ENCODE assay signal across 8 cellular contexts in genomic region chr10:13371879-13372470, GRCh38. TPM values are rescaled to one million over a fixed set of nuclear protein-coding genes. Genes with fewer than 3 reads are reported as not detected.
DNase-seq lines count a peak whose midpoint lies in the region; ATAC-seq and TF ChIP-seq lines count a peak whose summit lies in the region.

No MANE protein-coding gene starts in this region.

- no peak overlapping the region for H3K27ac Mint-ChIP-seq in activated naive CD8-positive, alpha-beta T cell treated with anti-CD3 and anti-CD28 coated beads for 36 hours
- no peak overlapping the region for H3K27ac Mint-ChIP-seq in progenitor cell of endocrine pancreas

- intact Hi-C loops in Right ventricle myocardium superior (cut with DNase I): loop anchor here (5.0 kb wide), 2 partner anchors 70 to 165 kb away; no protein-coding TSS in a partner anchor

- CTCF ChIA-PET in SK-N-SH (lab: Yijun Ruan, JAX): interaction anchor here (0.5 to 9.1 kb wide), 53 partner anchors 8 to 802 kb away, joined by 3 to 116 read pairs (median 5); partner anchors contain the start of genes BEND7 and PRPF18

- no peaks in the 10 kb centered on the region for H3F3A ChIP-seq in DOHH2 (ENCODE audit: control insufficient read depth, insufficient read depth)
- H3F3A ChIP-seq in SK-N-SH (replicated peaks; ENCODE audit: insufficient read depth): no peaks in the 10 kb centered on the region

- TF ChIP-seq RAD21 in SK-N-SH (IDR thresholded peaks at IDR 0.05; ENCODE audit: low read length): peak; percentile 99

- peak; percentile 66 for DNase-seq in H4 (ENCODE audit: low spot score)
- DNase-seq in NB4 (ENCODE audit: low read depth): peak; percentile 77
- DNase-seq in SK-N-SH: peak; percentile 91
- peak; percentile 58 for DNase-seq in activated naive CD8-positive, alpha-beta T cell treated with anti-CD3 and anti-CD28 coated beads for 36 hours
- peak; percentile 59 for DNase-seq in Right ventricle myocardium superior
- DNase-seq in progenitor cell of endocrine pancreas (ENCODE audit: low spot score, unreplicated experiment): peak; percentile 51

- H4K20me1 ChIP-seq in DOHH2 (ENCODE audit: control insufficient read depth, insufficient read depth, low read depth, low read length): no peaks in the 10 kb centered on the region
- no peaks in the 10 kb centered on the region for H4K20me1 ChIP-seq in SK-N-SH (ENCODE audit: insufficient read depth)

- peak; percentile 97 for TF ChIP-seq CTCF in DOHH2 (IDR thresholded peaks at IDR 0.05; ENCODE audit: low read depth, low read length, poor library complexity, severe bottlenecking)
- TF ChIP-seq CTCF in NB4 (IDR thresholded peaks at IDR 0.05; ENCODE audit: low read depth, low read length): peak; percentile 81
- peak; percentile 98 for TF ChIP-seq CTCF in SK-N-SH (IDR thresholded peaks at IDR 0.05)
- peak; percentile 91 for TF ChIP-seq CTCF in progenitor cell of endocrine pancreas (IDR thresholded peaks at IDR 0.05; ENCODE audit: unreplicated experiment)

- H3K27me3 ChIP-seq in DOHH2 (ENCODE audit: control insufficient read depth, low read length) (no peaks in the 10 kb centered on the region), SK-N-SH (ENCODE audit: insufficient read depth) (no peaks in the 10 kb centered on the region)

- H3K79me2 ChIP-seq in DOHH2 (ENCODE audit: control insufficient read depth, low read length): no peaks in the 10 kb centered on the region
- no peaks in the 10 kb centered on the region for H3K79me2 ChIP-seq in SK-N-SH (ENCODE audit: insufficient read depth)

- ATAC-seq in Right ventricle myocardium superior (ENCODE audit: poor library complexity) (peak; percentile 91), GM18502 (IDR thresholded peaks at IDR 0.05; ENCODE audit: poor library complexity, unreplicated experiment) (no peak)

- no peaks in the 10 kb centered on the region for H3K4me1 ChIP-seq in DOHH2 (ENCODE audit: control insufficient read depth, low read length)
- no peaks in the 10 kb centered on the region for H3K4me1 ChIP-seq in SK-N-SH (ENCODE audit: control insufficient read depth in 1 of 2, insufficient read depth in 2 of 2, low read depth in 1 of 2, low read length in 1 of 2)

- H3K9ac ChIP-seq in SK-N-SH: no peak overlapping the region

- no peak overlapping the region for H3K4me2 ChIP-seq in DOHH2 (ENCODE audit: low read length)
- no peak overlapping the region for H3K4me2 ChIP-seq in SK-N-SH

- 17% methylated on average over 6 of the region's 6 CpGs for whole genome bisulfite sequencing in SK-N-SH (ENCODE audit: low lambda C conversion rate)

- no peaks in the 10 kb centered on the region for H3K4me1 Mint-ChIP-seq in activated naive CD8-positive, alpha-beta T cell treated with anti-CD3 and anti-CD28 coated beads for 36 hours
- H3K4me1 Mint-ChIP-seq in progenitor cell of endocrine pancreas (ENCODE audit: low read depth): no peaks in the 10 kb centered on the region

- TF ChIP-seq EP300 in SK-N-SH (IDR thresholded peaks at IDR 0.05; ENCODE audit: borderline replicate concordance in 1 of 2, low read depth in 1 of 2, low read length in 1 of 2): no peak

- TF ChIP-seq POLR2A in NB4 (IDR thresholded peaks at IDR 0.05; ENCODE audit: extremely low read depth, insufficient read length): no peak

- POLR2A ChIA-PET in SK-N-SH (lab: Yijun Ruan, JAX): interaction anchor here (0.7 to 0.9 kb wide), 2 partner anchors 23 to 165 kb away, joined by 3 read pairs; no protein-coding TSS in a partner anchor

- H3K27ac ChIP-seq in DOHH2 (ENCODE audit: low read depth, low read length) (no peak overlapping the region), SK-N-SH (ENCODE audit: low read depth in 2 of 2, low read length in 1 of 2) (no peak overlapping the region)

- no peaks in the 10 kb centered on the region for H3K9me2 ChIP-seq in DOHH2 (replicated peaks; ENCODE audit: control insufficient read depth, low read length)
- no peaks in the 10 kb centered on the region for H3K9me2 ChIP-seq in SK-N-SH

- H2AFZ ChIP-seq in SK-N-SH (ENCODE audit: low read depth): no peak overlapping the region

- H3K27me3 Mint-ChIP-seq in activated naive CD8-positive, alpha-beta T cell treated with anti-CD3 and anti-CD28 coated beads for 36 hours: no peaks in the 10 kb centered on the region
- no peaks in the 10 kb centered on the region for H3K27me3 Mint-ChIP-seq in progenitor cell of endocrine pancreas

- no peaks in the 10 kb centered on the region for H3K36me3 Mint-ChIP-seq in activated naive CD8-positive, alpha-beta T cell treated with anti-CD3 and anti-CD28 coated beads for 36 hours
- no peaks in the 10 kb centered on the region for H3K36me3 Mint-ChIP-seq in progenitor cell of endocrine pancreas (ENCODE audit: insufficient read depth)

- no peaks in the 10 kb centered on the region for H3K9me3 Mint-ChIP-seq in activated naive CD8-positive, alpha-beta T cell treated with anti-CD3 and anti-CD28 coated beads for 36 hours
- no peaks in the 10 kb centered on the region for H3K9me3 Mint-ChIP-seq in progenitor cell of endocrine pancreas (ENCODE audit: low read depth)

- H3K9me3 ChIP-seq in DOHH2 (ENCODE audit: control insufficient read depth, insufficient read depth, low read length): no peaks in the 10 kb centered on the region
- no peaks in the 10 kb centered on the region for H3K9me3 ChIP-seq in SK-N-SH

- H3K36me3 ChIP-seq in DOHH2 (ENCODE audit: control insufficient read depth, low read length) (no peaks in the 10 kb centered on the region), SK-N-SH (replicated peaks in 1 of 2; ENCODE audit: control insufficient read depth in 1 of 2, insufficient read depth in 2 of 2, low read length in 1 of 2) (no peaks in the 10 kb centered on the region)

- H3K4me3 ChIP-seq in DOHH2 (ENCODE audit: low read length) (no peak overlapping the region), NB4 (ENCODE audit: low read depth, low read length) (no peak overlapping the region), SK-N-SH (ENCODE audit: low read depth in 2 of 2, low read length in 1 of 2) (peak overlapping the region in 1 of 2 experiments; percentile 33; a peak in 1 of 4 replicates)

- no peak overlapping the region for H3K4me3 Mint-ChIP-seq in activated naive CD8-positive, alpha-beta T cell treated with anti-CD3 and anti-CD28 coated beads for 36 hours
- H3K4me3 Mint-ChIP-seq in progenitor cell of endocrine pancreas (ENCODE audit: low read depth): no peak overlapping the region

TF ChIP-seq in SK-N-SH, 30 proteins besides CTCF, POLR2A, EP300 and RAD21 (continues in another document):
- 0 out of 2 replicates have a peak, but pooled peaks have one; percentile 51 for TF ChIP-seq RFX5 (IDR thresholded peaks at IDR 0.05; ENCODE audit: low read length)
- TF ChIP-seq SMC3 (IDR thresholded peaks at IDR 0.05; ENCODE audit: low read depth, low read length): peak; percentile 77
- no peak for TF ChIP-seq REST (IDR thresholded peaks at IDR 0.05; ENCODE audit: low read depth, low read length)
- TF ChIP-seq, protein P1, sequence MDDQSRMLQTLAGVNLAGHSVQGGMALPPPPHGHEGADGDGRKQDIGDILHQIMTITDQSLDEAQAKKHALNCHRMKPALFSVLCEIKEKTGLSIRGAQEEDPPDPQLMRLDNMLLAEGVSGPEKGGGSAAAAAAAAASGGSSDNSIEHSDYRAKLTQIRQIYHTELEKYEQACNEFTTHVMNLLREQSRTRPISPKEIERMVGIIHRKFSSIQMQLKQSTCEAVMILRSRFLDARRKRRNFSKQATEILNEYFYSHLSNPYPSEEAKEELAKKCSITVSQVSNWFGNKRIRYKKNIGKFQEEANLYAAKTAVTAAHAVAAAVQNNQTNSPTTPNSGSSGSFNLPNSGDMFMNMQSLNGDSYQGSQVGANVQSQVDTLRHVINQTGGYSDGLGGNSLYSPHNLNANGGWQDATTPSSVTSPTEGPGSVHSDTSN (IDR thresholded peaks at IDR 0.05): peak; percentile 19; the same call in 1 of the 2 replicates
- TF ChIP-seq YY1 (IDR thresholded peaks at IDR 0.05; ENCODE audit: low read depth): no peak
- no peak for TF ChIP-seq TEAD4 (IDR thresholded peaks at IDR 0.05; ENCODE audit: borderline replicate concordance, insufficient read depth)
- no peak for TF ChIP-seq MEF2A (IDR thresholded peaks at IDR 0.05; ENCODE audit: borderline replicate concordance, low read depth)

RNA-seq across cellular contexts. Expression of gene SEPHS1, which starts 23.9 kb away (rescaled TPM):
- 39.2 and 50.1 TPM in 2 replicates for total RNA-seq in H4 (2014; rRNA removed; shearing (Covaris generic))
- polyA plus RNA-seq in SK-N-SH (2012; rRNA removed): 64.8 and 79.8 TPM in 2 replicates
- 62.8 and 85.9 TPM in 2 replicates for polyA plus RNA-seq in SK-N-SH (2012; cell fraction: cytosol; rRNA removed)
- 37.6 and 59.0 TPM in 2 replicates for polyA plus RNA-seq in SK-N-SH (2012; cell fraction: nucleus; rRNA removed)
- total RNA-seq in activated naive CD8-positive, alpha-beta T cell treated with anti-CD3 and anti-CD28 coated beads for 36 hours: 10 to 100 TPM; 66.5 to 68.7 TPM
- total RNA-seq in Right ventricle myocardium superior (27.8 TPM), progenitor cell of endocrine pancreas (117 and 127 TPM in 2 replicates)
